8 cellular contexts compared by ENCODE assay signal in the genomic region with DNA sequence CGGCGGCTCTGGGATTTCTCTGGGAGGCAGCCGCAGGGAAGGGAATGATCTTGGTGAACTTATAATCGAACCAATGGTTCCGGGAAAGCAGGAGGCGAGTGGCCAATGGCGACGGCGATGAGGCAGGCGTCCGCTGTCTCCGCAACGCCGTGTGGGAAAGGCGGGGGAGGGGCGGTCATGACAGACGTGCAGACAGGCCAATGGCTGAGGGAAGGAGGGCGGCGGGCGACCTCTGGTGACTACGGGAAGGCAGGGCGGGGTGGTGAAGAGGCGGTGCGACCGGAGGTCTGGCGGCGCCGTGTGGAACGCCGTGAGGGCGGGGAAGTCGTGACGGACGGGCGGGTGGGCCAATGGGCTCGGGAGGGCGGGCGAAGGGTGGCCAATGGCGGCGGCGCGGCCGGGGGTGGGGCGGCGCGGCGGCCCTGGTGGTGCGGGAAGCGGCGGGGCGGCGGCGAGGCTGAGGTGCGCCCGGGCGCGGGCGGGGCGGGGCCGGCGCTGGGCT. TPM values are rescaled to one million over a fixed set of nuclear protein-coding genes. Genes with fewer than 3 reads are reported as not detected.
A peak's percentile ranks its signal among the peaks of the same experiment; 100 is the strongest.
DNase-seq lines count a peak whose midpoint lies in the region; ATAC-seq and TF ChIP-seq lines count a peak whose summit lies in the region.

TSS of gene RAB40C (plus strand) at position 409 of the 502 bp plus-strand sequence. CDS start 226 bp downstream, outside the sequence.

- ATAC-seq in HG02571 (IDR thresholded peaks at IDR 0.05; ENCODE audit: unreplicated experiment): peak; percentile 69
- peak; percentile 95 for ATAC-seq in gastroesophageal sphincter

- H3K4me1 ChIP-seq in gastroesophageal sphincter: peaks cover 0 to 68% (median 18%) of the 10 kb centered on the region in 3 donors

- H3K9ac ChIP-seq in SK-N-MC (ENCODE audit: insufficient read length): peak within 1 kb of the TSS; percentile 96

- H3K27ac ChIP-seq in SK-N-MC: peak within 1 kb of the TSS; percentile 98
- peak within 1 kb of the TSS; percentile 87 to 99 (median 92) for H3K27ac ChIP-seq in gastroesophageal sphincter

- H3K4me1 Mint-ChIP-seq in activated naive CD4-positive, alpha-beta T cell treated with anti-CD3 and anti-CD28 coated beads, Interleukin-2, amount 10 ng/mL, durations not matched to agents 7 days and 5 days: peaks cover 33% of the 10 kb centered on the region

- 0% methylated on average over 1 to 12 of the region's 61 CpGs for WGBS in gastroesophageal sphincter (ENCODE audit: low coverage in 1 of 2), 2 donors

- peaks cover 2% of the 10 kb centered on the region for H3K36me3 Mint-ChIP-seq in activated naive CD4-positive, alpha-beta T cell treated with anti-CD3 and anti-CD28 coated beads, Interleukin-2, amount 10 ng/mL, durations not matched to agents 7 days and 5 days

- peak within 1 kb of the TSS; percentile 99 for H3K27ac Mint-ChIP-seq in activated naive CD4-positive, alpha-beta T cell treated with anti-CD3 and anti-CD28 coated beads, Interleukin-2, amount 10 ng/mL, durations not matched to agents 7 days and 5 days

- TF ChIP-seq EP300 in gastroesophageal sphincter (IDR thresholded peaks at IDR 0.05): no peak

- H3K27me3 ChIP-seq in gastroesophageal sphincter: peaks cover 11% of the 10 kb centered on the region

- peak within 1 kb of the TSS; percentile 88 for H3K4me3 Mint-ChIP-seq in activated naive CD4-positive, alpha-beta T cell treated with anti-CD3 and anti-CD28 coated beads, Interleukin-2, amount 10 ng/mL, durations not matched to agents 7 days and 5 days

- H3K27me3 Mint-ChIP-seq in activated naive CD4-positive, alpha-beta T cell treated with anti-CD3 and anti-CD28 coated beads, Interleukin-2, amount 10 ng/mL, durations not matched to agents 7 days and 5 days: peaks cover 4% of the 10 kb centered on the region

- H3K4me3 ChIP-seq in GM08714 (ENCODE audit: low read length) (peak within 1 kb of the TSS; percentile 83), NB4 (ENCODE audit: low read depth, low read length) (peak within 1 kb of the TSS; percentile 69), SK-N-MC (peak within 1 kb of the TSS; percentile 99), gastroesophageal sphincter (peak within 1 kb of the TSS; percentile 89 to 96)

- TF ChIP-seq CTCF in NB4 (IDR thresholded peaks at IDR 0.05; ENCODE audit: low read depth, low read length) (no peak), gastroesophageal sphincter (IDR thresholded peaks at IDR 0.05) (no peak)

- no peak for TF ChIP-seq POLR2A in NB4 (IDR thresholded peaks at IDR 0.05; ENCODE audit: extremely low read depth, insufficient read length)
- TF ChIP-seq POLR2A in gastroesophageal sphincter (IDR thresholded peaks at IDR 0.05): no peak

- no peaks in the 10 kb centered on the region for H3K36me3 ChIP-seq in SK-N-MC (ENCODE audit: insufficient read depth, low read length)
- peaks cover 0 to 20% of the 10 kb centered on the region in 2 donors for H3K36me3 ChIP-seq in gastroesophageal sphincter

- CTCF ChIA-PET in activated naive CD4-positive, alpha-beta T cell treated with anti-CD3 and anti-CD28 coated beads, Interleukin-2, amount 10 ng/mL, durations not matched to agents 7 days and 5 days (lab: Charles Lee): interaction anchor here (1.0 kb wide), 1 partner anchor 11 kb away, joined by 4 read pairs; no protein-coding TSS in a partner anchor

- H3K9me3 Mint-ChIP-seq in activated naive CD4-positive, alpha-beta T cell treated with anti-CD3 and anti-CD28 coated beads, Interleukin-2, amount 10 ng/mL, durations not matched to agents 7 days and 5 days: no peaks in the 10 kb centered on the region

- H3K9me3 ChIP-seq in SK-N-MC (ENCODE audit: low read depth, low read length) (no peaks in the 10 kb centered on the region), gastroesophageal sphincter (no peaks in the 10 kb centered on the region)

- DNase-seq in NB4 (ENCODE audit: low read depth) (peak; percentile 96), SK-N-MC (ENCODE audit: low read depth, low spot score) (peak; percentile 86), non-pigmented ciliary epithelial cell (ENCODE audit: low read depth) (peak; percentile 85), superior temporal gyrus (ENCODE audit: extremely low spot score) (peak; percentile 94)
- DNase-seq in activated naive CD4-positive, alpha-beta T cell treated with anti-CD3 and anti-CD28 coated beads, Interleukin-2, amount 10 ng/mL, durations not matched to agents 7 days and 5 days: peak; percentile 99

RNA-seq across cellular contexts. Expression of gene RAB40C, which starts in this region (rescaled TPM):
- total RNA-seq in gastroesophageal sphincter: 10 to 100 TPM; 17.7 to 28.3 (median 22.1) TPM

Comparison
In these comparisons a context has a peak if more than half of its experiments do, and no peak if none do; other contexts are left out.
1. Peak in every context shown above with its lines: DNase-seq, ATAC-seq, H3K4me3 ChIP-seq and H3K27ac ChIP-seq.